Comparison of ENCODE assay signal across 20 cellular contexts in the genomic region with DNA sequence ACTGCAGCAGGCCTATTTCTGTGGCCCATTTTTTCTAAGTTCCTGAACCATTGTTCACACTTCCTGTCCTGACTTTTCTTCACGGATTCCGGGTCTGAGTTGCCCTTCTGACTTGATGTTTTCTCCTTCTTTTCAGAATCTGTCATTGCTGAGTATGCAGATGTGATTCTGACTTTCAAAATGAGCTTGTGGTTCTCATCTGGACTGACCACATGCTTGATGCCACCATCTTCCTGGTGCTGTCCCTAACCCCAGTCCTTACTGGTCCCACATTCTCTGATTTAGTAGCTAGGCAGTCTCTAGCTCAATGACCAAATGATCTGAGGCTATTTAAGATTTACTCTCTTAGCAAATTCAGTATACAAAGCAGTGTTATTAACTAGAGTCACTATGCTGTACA.
"Had no signal": no experiment of that assay in that cellular context is flagged by ENCODE, and none has a peak within 500 bp of the region (broad histone marks: within the 10 kb centered on the region; RNA-seq: fewer than 3 reads in every experiment).

No MANE protein-coding gene starts in this region.

- H3K9ac ChIP-seq: KMS-11 had no signal

- H3K36me3 ChIP-seq: SJSA1 had no signal

- H3K4me1 ChIP-seq: SJSA1 had no signal

- H3K27ac ChIP-seq: KMS-11, SJSA1, SK-N-MC had no signal

- H3K9me3 ChIP-seq: SJSA1 had no signal

- DNase-seq: Kasumi-1, MV-4-11, NCI-H1048, NCI-H1105, NCI-H1417, NCI-H1436 treated with DMSO at 0.1 percent for 48 hours, NCI-H1694, NCI-H187 treated with DMSO at 0.1 percent for 48 hours, NCI-H2029 treated with DMSO at 0.1 percent for 48 hours, NCI-H2227 treated with DMSO at 0.1 percent for 48 hours, NCI-H524, NCI-H526 treated with DMSO at 0.1 percent for 48 hours, NCI-H748 treated with DMSO at 0.1 percent for 48 hours, Right ventricle myocardium superior, RPMI8226, SIG-M5 had no signal

- H3K4me3 ChIP-seq: K562, SJSA1, SK-N-MC had no signal

- H3K4me2 ChIP-seq: KMS-11 had no signal
